ENCODE assay signal across 10 cellular contexts in genomic region chr20:56985286-56985685, GRCh38.
"Had no signal": no experiment of that assay in that cellular context is flagged by ENCODE, and none has a peak within 500 bp of the region (broad histone marks: within the 10 kb centered on the region; RNA-seq: fewer than 3 reads in every experiment).

No MANE protein-coding gene starts in this region.

- ATAC-seq: body of pancreas, T-helper 17 cell had no signal

- DNase-seq: activated CD4-positive, alpha-beta T cell treated with anti-CD3 and anti-CD28 coated beads, Interleukin-2, amount 50 U/mL, for 1 hour; activated naive CD4-positive, alpha-beta T cell treated with anti-CD3 and anti-CD28 coated beads, Interleukin-2, amount 50 U/mL, for 16 hours; adrenal gland; body of pancreas; dermis blood vessel endothelial cell; endodermal cell; immature natural killer cell; stimulated activated CD4-positive, alpha-beta T cell treated with anti-CD3 and anti-CD28 coated beads, Interleukin-2, amount 100 ng/mL, for 48 hours; stimulated activated naive CD4-positive, alpha-beta T cell treated with Interleukin-2 at 50 U/mL for 16 hours; T-helper 17 cell had no signal

- H3K9me3 ChIP-seq: adrenal gland had no signal

- H3K27ac ChIP-seq: adrenal gland, body of pancreas had no signal

- H3K4me3 ChIP-seq: adrenal gland, body of pancreas had no signal

- H3K4me1 ChIP-seq: adrenal gland, body of pancreas had no signal

- H3K27me3 ChIP-seq: adrenal gland, body of pancreas had no signal

- H3K36me3 ChIP-seq: adrenal gland had no signal
